10 cellular contexts compared by ENCODE assay signal in the genomic region with DNA sequence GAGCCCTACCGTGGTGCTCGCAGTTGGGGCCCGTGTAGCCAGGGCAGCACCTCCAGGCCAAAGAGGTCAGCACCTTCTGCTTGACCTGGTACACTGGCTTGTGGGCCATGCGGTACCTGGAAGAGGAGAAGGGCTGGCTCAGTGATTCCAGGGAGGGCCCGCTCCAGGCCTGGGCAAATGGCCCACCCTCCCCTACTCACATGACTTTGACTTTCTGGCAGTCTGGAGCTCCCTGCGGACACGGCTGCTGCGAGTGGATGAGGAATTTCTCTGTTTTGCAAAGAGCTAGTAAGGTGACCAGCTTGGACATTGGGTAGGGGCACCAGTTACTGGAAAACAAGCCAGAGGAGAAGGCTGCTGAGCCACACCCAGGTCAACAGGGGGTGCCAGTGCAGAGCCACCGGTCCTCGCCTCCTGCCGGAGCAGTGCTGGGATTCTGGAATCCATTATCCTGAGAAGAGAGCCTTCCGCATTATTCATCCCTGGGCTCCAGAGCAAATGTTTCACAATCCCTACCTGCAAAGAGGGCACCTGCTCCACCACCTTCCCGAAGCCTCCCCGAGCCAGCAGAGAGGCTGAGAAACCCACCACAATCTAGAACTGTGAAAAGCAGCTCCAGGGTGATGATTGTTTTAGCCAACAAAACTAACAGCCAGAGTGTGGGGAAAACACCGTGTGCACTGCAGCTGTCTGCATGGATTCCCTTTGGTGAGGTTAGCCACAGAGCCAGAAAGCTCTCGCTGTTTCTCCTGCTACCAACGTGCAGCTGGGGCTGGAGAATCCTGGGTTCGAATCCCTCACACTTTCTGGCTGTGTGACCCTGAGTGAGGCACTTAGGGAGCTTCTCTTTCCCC. TPM values are rescaled to one million over a fixed set of nuclear protein-coding genes. Genes with fewer than 3 reads are reported as not detected.
A peak's percentile ranks its signal among the peaks of the same experiment; 100 is the strongest.
DNase-seq lines count a peak whose midpoint lies in the region; ATAC-seq and TF ChIP-seq lines count a peak whose summit lies in the region.
"Had no signal": no experiment of that assay in that cellular context is flagged by ENCODE, and none has a peak within 500 bp of the region (broad histone marks: within the 10 kb centered on the region; RNA-seq: fewer than 3 reads in every experiment).

No MANE protein-coding gene starts in this region.

- ATAC-seq in HG03520 (IDR thresholded peaks at IDR 0.05; ENCODE audit: unreplicated experiment): no peak

- DNase-seq in NCI-H345 (lab: John Stamatoyannopoulos, UW): peak; percentile 30
- DNase-seq in NCI-H345 treated with DMSO at 0.1 percent for 48 hours (lab: John Stamatoyannopoulos, UW; ENCODE audit: unreplicated experiment): no peak
- peak; percentile 30 for DNase-seq in astrocyte of the spinal cord (ENCODE audit: low read depth, low spot score)
- peak; percentile 81 for DNase-seq in islet precursor cell
- DNase-seq in type B pancreatic cell (ENCODE audit: extremely low spot score, unreplicated experiment): peak; percentile 64
- no peak for DNase-seq in NCI-H2196 treated with DMSO at 0.1 percent for 48 hours (lab: John Stamatoyannopoulos, UW; ENCODE audit: unreplicated experiment)
- DNase-seq in stimulated activated naive CD4-positive, alpha-beta T cell (lab: John Stamatoyannopoulos, UW): no peak
- DNase-seq: T-helper 1 cell had no signal

- H3K36me3 Mint-ChIP-seq in type B pancreatic cell: no peaks in the 10 kb centered on the region

- in situ Hi-C loops in astrocyte of the spinal cord (cut with HindIII; ENCODE audit: low sequenced_read_pairs): no loop called here

- H3K4me3 ChIP-seq in astrocyte of the spinal cord (ENCODE audit: low read depth, low read length): no peak overlapping the region
- H3K4me3 ChIP-seq: breast epithelium had no signal

- H3K27ac Mint-ChIP-seq in type B pancreatic cell: no peak overlapping the region

- TF ChIP-seq CTCF in astrocyte of the spinal cord (IDR thresholded peaks at IDR 0.05; ENCODE audit: low read depth, low read length) (peak; percentile 41), type B pancreatic cell (conservative IDR thresholded peaks at IDR 0.05) (peak; percentile 62)

- H3K4me3 Mint-ChIP-seq in type B pancreatic cell: no peak overlapping the region

- peaks cover 23% of the 10 kb centered on the region for H3K4me1 Mint-ChIP-seq in type B pancreatic cell (ENCODE audit: unreplicated experiment)

- H3K27me3 Mint-ChIP-seq in type B pancreatic cell: peaks cover 4% of the 10 kb centered on the region

- no peaks in the 10 kb centered on the region for H3K9me3 Mint-ChIP-seq in type B pancreatic cell

RNA-seq across cellular contexts. Expression of a gene that starts 11.8 kb away (rescaled TPM):
- total RNA-seq in type B pancreatic cell (ENCODE audit: low replicate concordance): 4.0 and 5.5 TPM in 2 replicates

RNA-seq across cellular contexts. Expression of a gene that starts 12.8 kb away (rescaled TPM):
- total RNA-seq in type B pancreatic cell (ENCODE audit: low replicate concordance): 60.4 and 77.6 TPM in 2 replicates

RNA-seq across cellular contexts. Expression of a gene that starts 22.7 kb away (rescaled TPM):
- 1.5 TPM in 1 of 2 replicates, not detected in the other for total RNA-seq in type B pancreatic cell (ENCODE audit: low replicate concordance)

Comparison
In these comparisons a context has a peak if more than half of its experiments do, and no peak if none do; other contexts are left out.
1. DNase-seq: peak in NCI-H345 (single experiment), astrocyte of the spinal cord (single experiment), islet precursor cell (single experiment) and type B pancreatic cell (single experiment); none in NCI-H345 treated with DMSO at 0.1 percent for 48 hours (single experiment), NCI-H2196 treated with DMSO at 0.1 percent for 48 hours (single experiment) and stimulated activated naive CD4-positive, alpha-beta T cell (0 of 6).